16 cellular contexts compared by ENCODE assay signal in genomic region chr13:108728370-108728769, GRCh38.
DNase-seq lines count a peak whose midpoint lies in the region; ATAC-seq and TF ChIP-seq lines count a peak whose summit lies in the region.
"Had no signal": no experiment of that assay in that cellular context is flagged by ENCODE, and none has a peak within 500 bp of the region (broad histone marks: within the 10 kb centered on the region; RNA-seq: fewer than 3 reads in every experiment).

No MANE protein-coding gene starts in this region.

- H3K9me3 ChIP-seq in RWPE2 (ENCODE audit: severe bottlenecking) = no peaks in the 10 kb centered on the region

- no peak overlapping the region for H3K27ac ChIP-seq in RWPE2 (ENCODE audit: poor library complexity, severe bottlenecking)
- H3K27ac ChIP-seq: parathyroid adenoma had no signal

- peak; percentile 12 for TF ChIP-seq CTCF in RWPE2 (IDR thresholded peaks at IDR 0.05; ENCODE audit: poor library complexity, severe bottlenecking)

- ATAC-seq in RWPE2 (ENCODE audit: low read depth) = no peak
- no peak for ATAC-seq in HG03097 (IDR thresholded peaks at IDR 0.05; ENCODE audit: low FRiP score, unreplicated experiment)
- ATAC-seq in HG03025 (IDR thresholded peaks at IDR 0.05; ENCODE audit: low FRiP score, unreplicated experiment) = no peak
- ATAC-seq in GM21619 (IDR thresholded peaks at IDR 0.05; ENCODE audit: unreplicated experiment) = no peak

- H3K4me1 ChIP-seq in RWPE2 (ENCODE audit: insufficient read depth, poor library complexity, severe bottlenecking) = no peaks in the 10 kb centered on the region
- H3K4me1 ChIP-seq: parathyroid adenoma had no signal

- no peak overlapping the region for H3K4me3 ChIP-seq in Jurkat, Clone E6-1 (ENCODE audit: low read length)
- H3K4me3 ChIP-seq in RWPE2 (ENCODE audit: severe bottlenecking) = no peak overlapping the region

- peak; percentile 74 for DNase-seq in ELF-1 (ENCODE audit: low read depth, low spot score)
- DNase-seq in Jurkat, Clone E6-1 (ENCODE audit: low read depth, low spot score) = peak; percentile 2
- no peak for DNase-seq in RWPE2 (ENCODE audit: low spot score)
- DNase-seq in islet precursor cell = peak; percentile 87
- no peak for DNase-seq in NCI-H1105 (lab: John Stamatoyannopoulos, UW)
- DNase-seq: activated CD4-positive, alpha-beta T cell treated with anti-CD3 and anti-CD28 coated beads, Interleukin-2, amount 50 U/mL, for 4 hours; activated T-cell treated with anti-CD3 and anti-CD28 coated beads, Interleukin-2, amount 50 U/mL, for 48 hours; DMS79; NCI-H1436; NCI-H510A; stimulated activated CD4-positive, alpha-beta T cell treated with anti-CD3 and anti-CD28 coated beads, Interleukin-12 subunit alpha, Interleukin-12 subunit beta, amount 100 ng/mL, for 4 hours; T-helper 9 cell had no signal

- no peaks in the 10 kb centered on the region for H3K36me3 ChIP-seq in RWPE2 (ENCODE audit: low read depth)

- H3K27me3 ChIP-seq in RWPE2 (ENCODE audit: insufficient read depth, poor library complexity, severe bottlenecking) = peaks cover 6% of the 10 kb centered on the region

Comparison
In these comparisons a context has a peak if more than half of its experiments do, and no peak if none do; other contexts are left out.
1. DNase-seq: peak in ELF-1 (single experiment), Jurkat, Clone E6-1 (single experiment) and islet precursor cell (single experiment); none in RWPE2 (single experiment) and NCI-H1105 (single experiment).